9 cellular contexts compared by ENCODE assay signal in the genomic region with DNA sequence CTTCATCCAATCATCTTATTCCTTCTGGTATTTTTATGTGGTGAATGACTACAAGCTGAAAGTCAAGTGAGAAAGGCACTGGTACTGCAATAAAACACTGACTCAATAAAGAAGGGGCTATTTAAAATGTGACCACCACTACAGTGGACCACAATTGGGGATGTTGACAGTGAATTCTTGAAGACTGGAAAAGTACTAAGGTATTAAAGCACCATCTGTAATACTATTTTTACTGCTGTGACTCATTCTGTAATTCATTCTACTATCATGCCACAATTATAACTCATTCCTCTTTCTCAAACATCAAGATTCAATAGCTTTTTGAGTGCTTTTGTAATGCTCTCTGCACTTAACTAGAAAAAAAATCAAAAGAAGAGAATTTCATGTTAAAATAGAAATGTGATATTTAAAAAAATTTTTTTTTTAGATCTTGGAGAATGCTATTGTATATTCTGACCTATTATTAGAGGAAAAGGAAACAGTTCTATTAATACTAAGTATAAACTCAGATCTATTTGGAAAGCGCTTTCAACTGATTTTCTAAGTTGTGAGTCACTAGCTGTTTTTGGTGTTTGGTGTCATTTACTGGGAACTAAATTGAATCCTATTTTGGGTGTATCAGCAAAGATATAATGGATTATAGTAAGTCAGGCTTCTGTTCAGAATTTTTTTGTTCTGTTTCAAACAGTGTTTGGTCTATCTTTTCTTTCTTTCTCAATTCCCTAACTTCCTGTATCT.
DNase-seq lines count a peak whose midpoint lies in the region; ATAC-seq and TF ChIP-seq lines count a peak whose summit lies in the region.
"Had no signal": no experiment of that assay in that cellular context is flagged by ENCODE, and none has a peak within 500 bp of the region (broad histone marks: within the 10 kb centered on the region; RNA-seq: fewer than 3 reads in every experiment).

No MANE protein-coding gene starts in this region.

- peak overlapping the region; percentile 59; the same call in 1 of the 2 replicates for H3K18ac ChIP-seq in IMR-90 (ENCODE audit: low read depth, low read length)

- H3K4ac ChIP-seq in IMR-90 (ENCODE audit: low read depth, low read length) = peak overlapping the region; percentile 44; the same call in 1 of the 2 replicates

- CTCF ChIA-PET in AG04449 (lab: Yijun Ruan, JAX) (interaction anchor here (0.9 to 4.8 kb wide), 3 partner anchors 28 to 233 kb away, joined by 3 to 26 read pairs (median 3); no protein-coding TSS in a partner anchor), IMR-90 (lab: Yijun Ruan, JAX) (no interaction called here)

- no peaks in the 10 kb centered on the region for H3K36me3 ChIP-seq in IMR-90 (ENCODE audit: control insufficient read depth, insufficient read depth, low read length)

- in situ Hi-C loops in IMR-90 (cut with MboI; ENCODE audit: low sequenced_read_pairs) = no loop called here

- no peak overlapping the region for H2AK9ac ChIP-seq in IMR-90 (replicated peaks; ENCODE audit: low read depth, low read length, poor library complexity)

- TF ChIP-seq CTCF in AG04449 (IDR thresholded peaks at IDR 0.05; ENCODE audit: insufficient read depth, low read length, missing control alignments) (no peak), IMR-90 (conservative IDR thresholded peaks at IDR 0.05; ENCODE audit: low read depth, low read length) (no peak), omental fat pad (IDR thresholded peaks at IDR 0.05) (no peak)

- H4K20me1 ChIP-seq in IMR-90 (ENCODE audit: insufficient read depth, low read length) = no peaks in the 10 kb centered on the region

- H2AK5ac ChIP-seq in IMR-90 (ENCODE audit: low read depth, low read length) = peak overlapping the region; percentile 46; the same call in 1 of the 2 replicates

- peaks cover 32% of the 10 kb centered on the region for H3K4me1 ChIP-seq in IMR-90 (ENCODE audit: control insufficient read depth, insufficient read depth, low read length)

- no peak overlapping the region for H2AFZ ChIP-seq in IMR-90 (replicated peaks; ENCODE audit: low read length, poor library complexity)

- DNase-seq in AG04449 (ENCODE audit: low read depth, low spot score) (peak; percentile 77), IMR-90 (peak; percentile 77), dermis blood vessel endothelial cell (peak; percentile 75), omental fat pad (ENCODE audit: low spot score) (no peak), activated gamma-delta T cell treated with Interleukin-2 at 50 U/mL for 16 hours (no peak), substantia nigra (lab: John Stamatoyannopoulos, UW) (no peak)
- no peak for DNase-seq in activated T-cell treated with anti-CD3 and anti-CD28 coated beads, Interleukin-2, amount 50 U/mL, for 48 hours
- DNase-seq: NCI-H446 treated with DMSO at 0.1 percent for 48 hours had no signal

- dilution Hi-C loops in IMR-90 (cut with HindIII; ENCODE audit: low sequenced_read_pairs, unreplicated experiment) = no loop called here

- peak overlapping the region; percentile 94; the same call in 2 of the 3 replicates for H2BK15ac ChIP-seq in IMR-90 (ENCODE audit: low read depth, low read length)

- BruUV-seq in IMR-90 (replicated peaks; lab: Mats Ljungman, UMichigan) = no TSS peak

- H2BK120ac ChIP-seq in IMR-90 (ENCODE audit: low read depth, low read length) = peak overlapping the region; percentile 75

- no peak for TF ChIP-seq POLR2A in IMR-90 (IDR thresholded peaks at IDR 0.05; ENCODE audit: low read depth, low read length)

- no peak overlapping the region for H4K91ac ChIP-seq in IMR-90 (ENCODE audit: insufficient read depth, low read depth, low read length)

- H3K14ac ChIP-seq in IMR-90 (replicated peaks; ENCODE audit: low read depth, low read length) = 0 out of 2 replicates have a peak overlapping the region, but pooled peaks have one; percentile 3

- WGBS in IMR-90 (ENCODE audit: extremely low coverage in 2 of 2, insufficient read length in 1 of 2), 2 experiments = no CpG with 5 or more reads among the region's 1 CpG

- no peaks in the 10 kb centered on the region for H3K27me3 ChIP-seq in IMR-90 (ENCODE audit: control insufficient read depth, insufficient read depth, low read length)

- peak overlapping the region; percentile 93 for H2BK5ac ChIP-seq in IMR-90 (ENCODE audit: low read depth, low read length, poor library complexity, severe bottlenecking)

- no peak overlapping the region for H3K27ac ChIP-seq in IMR-90 (ENCODE audit: insufficient read depth, low read length)
- H3K27ac ChIP-seq in substantia nigra (ENCODE audit: low read depth, low read length, poor library complexity, severe bottlenecking) = no peak overlapping the region

- H4K5ac ChIP-seq in IMR-90 (ENCODE audit: low read depth, low read length) = peak overlapping the region; percentile 30; the same call in 1 of the 2 replicates

- H3K23ac ChIP-seq in IMR-90 (ENCODE audit: low read depth, low read length) = no peak overlapping the region

- peaks cover 19% of the 10 kb centered on the region for H3K9me1 ChIP-seq in IMR-90 (ENCODE audit: insufficient read depth, low read length)

- no peaks in the 10 kb centered on the region for H3K9me3 ChIP-seq in IMR-90 (ENCODE audit: control insufficient read depth, insufficient read depth, low read length)

- H3K79me1 ChIP-seq in IMR-90 (ENCODE audit: low read depth in 1 of 2, low read length in 2 of 2) = no peaks in the 10 kb centered on the region

- H3K4me2 ChIP-seq in IMR-90 (ENCODE audit: low read depth, low read length) = peak overlapping the region; percentile 57; the same call in 1 of the 2 replicates

- ATAC-seq in IMR-90 (ENCODE audit: low read depth) (peak; percentile 28; the same call in 1 of the 2 replicates), omental fat pad (ENCODE audit: low FRiP score) (peak; percentile 49), GM18519 (IDR thresholded peaks at IDR 0.05; ENCODE audit: low FRiP score, unreplicated experiment) (no peak)

- no peak overlapping the region for H3K4me3 ChIP-seq in AG04449 (ENCODE audit: low read depth, low read length)
- H3K4me3 ChIP-seq in IMR-90 (ENCODE audit: insufficient read depth, low read depth, low read length) = no peak overlapping the region

- POLR2A ChIA-PET in AG04449 (lab: Yijun Ruan, JAX) = interaction anchor here (0.7 to 1.1 kb wide), 4 partner anchors 54 to 236 kb away, joined by 3 to 5 read pairs (median 3); no protein-coding TSS in a partner anchor
- POLR2A ChIA-PET in IMR-90 (lab: Charles Lee; ENCODE audit: unreplicated experiment) = interaction anchor here (0.6 kb wide), 2 partner anchors 200 to 328 kb away, joined by 3 read pairs; a partner anchor contains a TSS

- peak overlapping the region in 1 of 2 experiments; percentile 75; a peak in 2 of 4 replicates for H4K8ac ChIP-seq in IMR-90 (ENCODE audit: low read depth in 2 of 2, low read length in 2 of 2)

- peak overlapping the region; percentile 71; the same call in 1 of the 2 replicates for H2BK20ac ChIP-seq in IMR-90 (ENCODE audit: low read depth, low read length)

- intact Hi-C loops in IMR-90 (cut with micrococcal nuclease) = loop anchor here (5.0 kb wide), 2 partner anchors 161 to 291 kb away; no protein-coding TSS in a partner anchor

- H3K9ac ChIP-seq in IMR-90 (ENCODE audit: low read depth, low read length) = no peak overlapping the region

- H3K56ac ChIP-seq in IMR-90 (ENCODE audit: extremely low read depth, insufficient read depth, low read length) = no peak overlapping the region

- TF ChIP-seq RAD21 in IMR-90 (IDR thresholded peaks at IDR 0.05; ENCODE audit: low read length) = no peak

TF ChIP-seq in IMR-90, 13 proteins besides CTCF, POLR2A, EP300 and RAD21:
- TF ChIP-seq MAFK (IDR thresholded peaks at IDR 0.05; ENCODE audit: low read depth, low read length) (peak; percentile 24; the same call in 1 of the 2 replicates), FOS (IDR thresholded peaks at IDR 0.05; ENCODE audit: low read depth, low read length) (0 out of 2 replicates have a peak, but pooled peaks have one; percentile 51)
- TF ChIP-seq, protein P1, sequence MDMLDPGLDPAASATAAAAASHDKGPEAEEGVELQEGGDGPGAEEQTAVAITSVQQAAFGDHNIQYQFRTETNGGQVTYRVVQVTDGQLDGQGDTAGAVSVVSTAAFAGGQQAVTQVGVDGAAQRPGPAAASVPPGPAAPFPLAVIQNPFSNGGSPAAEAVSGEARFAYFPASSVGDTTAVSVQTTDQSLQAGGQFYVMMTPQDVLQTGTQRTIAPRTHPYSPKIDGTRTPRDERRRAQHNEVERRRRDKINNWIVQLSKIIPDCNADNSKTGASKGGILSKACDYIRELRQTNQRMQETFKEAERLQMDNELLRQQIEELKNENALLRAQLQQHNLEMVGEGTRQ (IDR thresholded peaks at IDR 0.05; ENCODE audit: low read depth, low read length) = no peak

Comparison
In these comparisons a context has a peak if more than half of its experiments do, and no peak if none do; other contexts are left out.
1. DNase-seq: peak in AG04449 (single experiment), IMR-90 (single experiment) and dermis blood vessel endothelial cell (single experiment); none in omental fat pad (single experiment), activated gamma-delta T cell treated with Interleukin-2 at 50 U/mL for 16 hours (single experiment), substantia nigra (0 of 49) and activated T-cell treated with anti-CD3 and anti-CD28 coated beads, Interleukin-2, amount 50 U/mL, for 48 hours (0 of 2).